Comparison of ENCODE assay signal across 28 cellular contexts in genomic region chr21:15852146-15852545, GRCh38.
"Had no signal": no experiment of that assay in that cellular context is flagged by ENCODE, and none has a peak within 500 bp of the region (broad histone marks: within the 10 kb centered on the region; RNA-seq: fewer than 3 reads in every experiment).

No MANE protein-coding gene starts in this region.

- H3K4me3 Mint-ChIP-seq: dendritic cell treated with granulocyte-macrophage colony-stimulating factor and Interleukin-4, amounts not matched to agents 40 ng/mL and 50 ng/mL, for 4 days; immature natural killer cell; mesothelial cell of epicardium; naive B cell; naive thymus-derived CD8-positive, alpha-beta T cell had no signal

- H3K27me3 Mint-ChIP-seq: dendritic cell treated with granulocyte-macrophage colony-stimulating factor and Interleukin-4, amounts not matched to agents 40 ng/mL and 50 ng/mL, for 4 days; naive B cell; naive thymus-derived CD8-positive, alpha-beta T cell had no signal

- H3K4me1 ChIP-seq: colonic mucosa, gastrocnemius medialis, left lung, lower lobe of right lung had no signal

- H3K27me3 ChIP-seq: colonic mucosa, dorsolateral prefrontal cortex, esophagus squamous epithelium, gastrocnemius medialis, hepatocyte, left lung had no signal

- H3K36me3 ChIP-seq: colonic mucosa had no signal

- H3K4me3 ChIP-seq: colonic mucosa, dorsolateral prefrontal cortex, esophagus squamous epithelium, gastrocnemius medialis, hepatocyte, left lung, lower lobe of right lung, mucosa of descending colon had no signal

- DNase-seq: colonic mucosa; cortex of kidney; dorsolateral prefrontal cortex; effector CD4-positive, alpha-beta T cell; effector memory CD4-positive, alpha-beta T cell; erythroblast; esophagus squamous epithelium; foreskin fibroblast; foreskin melanocyte; gastrocnemius medialis; glutamatergic neuron; head of caudate nucleus; hypothalamus; immature natural killer cell; left cardiac atrium; left lung; left ventricle myocardium superior; lower lobe of right lung; mesenchymal stem cell; mucosa of descending colon; naive B cell; naive thymus-derived CD8-positive, alpha-beta T cell had no signal

- H3K27ac ChIP-seq: colonic mucosa, dorsolateral prefrontal cortex, epithelial cell of prostate, esophagus squamous epithelium, gastrocnemius medialis, hepatocyte, left lung, lower lobe of right lung had no signal

- H3K4me2 ChIP-seq: hepatocyte had no signal

- FAIRE-seq: keratinocyte had no signal

- H3K9me3 Mint-ChIP-seq: dendritic cell treated with granulocyte-macrophage colony-stimulating factor and Interleukin-4, amounts not matched to agents 40 ng/mL and 50 ng/mL, for 4 days; immature natural killer cell; naive B cell had no signal

- ATAC-seq: esophagus mucosa; gastrocnemius medialis; left cardiac atrium; left lung; left ventricle myocardium superior; lower lobe of right lung; mucosa of descending colon; naive thymus-derived CD8-positive, alpha-beta T cell had no signal

- H3K9me3 ChIP-seq: colonic mucosa, esophagus squamous epithelium, gastrocnemius medialis, left lung, lower lobe of right lung, mucosa of descending colon had no signal

- H3K27ac Mint-ChIP-seq: dendritic cell treated with granulocyte-macrophage colony-stimulating factor and Interleukin-4, amounts not matched to agents 40 ng/mL and 50 ng/mL, for 4 days; naive B cell had no signal

- H3K79me2 ChIP-seq: hepatocyte had no signal

- H2AFZ ChIP-seq: hepatocyte had no signal
